22 cellular contexts compared by ENCODE assay signal in genomic region chr12:40583743-40584142, GRCh38.
"Had no signal": no experiment of that assay in that cellular context is flagged by ENCODE, and none has a peak within 500 bp of the region (broad histone marks: within the 10 kb centered on the region; RNA-seq: fewer than 3 reads in every experiment).

No MANE protein-coding gene starts in this region.

- H3K9me3 ChIP-seq: gastroesophageal sphincter, neutrophil, pancreas, testis, tibial artery had no signal

- H3K27ac ChIP-seq: foreskin keratinocyte, gastroesophageal sphincter, heart left ventricle, hepatocyte, neutrophil, pancreas, spleen, testis, tibial artery had no signal

- H3K4me3 ChIP-seq: gastroesophageal sphincter, heart left ventricle, hepatocyte, lung, pancreas, spleen, testis, tibial artery had no signal

- H3K27me3 ChIP-seq: foreskin keratinocyte, gastroesophageal sphincter, heart left ventricle, hepatocyte, neutrophil, pancreas, spleen, testis, tibial artery had no signal

- H3K79me2 ChIP-seq: hepatocyte had no signal

- H2AFZ ChIP-seq: hepatocyte had no signal

- H3K36me3 ChIP-seq: gastroesophageal sphincter, heart left ventricle, neutrophil, pancreas, spleen, tibial artery had no signal

- ATAC-seq: effector memory CD8-positive, alpha-beta T cell; foreskin keratinocyte; gastroesophageal sphincter; heart left ventricle; left lobe of liver; natural killer cell; pancreas; sciatic nerve; stimulated activated memory B cell treated with anti-CD40 and anti-IgM and Interleukin-4, amounts not matched to agents 10 μg/mL and 1 μg/mL and 100 μg/mL, for 72 hours; stimulated activated naive CD8-positive, alpha-beta T cell treated with anti-CD3 and anti-CD28 coated beads, Interleukin-15, Interleukin-2, amounts not matched to agents 100 U/mL and 50 U/mL, for 24 hours had no signal

- H3K4me2 ChIP-seq: hepatocyte had no signal

- FAIRE-seq: endometrium, kidney, pancreas had no signal

- H3K4me1 ChIP-seq: gastroesophageal sphincter, heart left ventricle, pancreas, spleen, testis, tibial artery had no signal

- DNase-seq: cortex of kidney; effector memory CD8-positive, alpha-beta T cell; erythroblast; foreskin keratinocyte; heart left ventricle; kidney; natural killer cell; pancreas; spleen; stimulated activated CD4-positive, alpha-beta T cell treated with anti-CD3 and anti-CD28 coated beads, Interleukin-4, amount 100 ng/mL, for 4 hours; stimulated activated naive CD8-positive, alpha-beta T cell treated with anti-CD3 and anti-CD28 coated beads, Interleukin-15, Interleukin-2, amounts not matched to agents 100 U/mL and 50 U/mL, for 24 hours; substantia nigra; testis; tibial artery had no signal
